ENCODE assay signal across 14 cellular contexts in genomic region chr6:107735906-107736635, GRCh38.
DNase-seq lines count a peak whose midpoint lies in the region.
"Had no signal": no experiment of that assay in that cellular context is flagged by ENCODE, and none has a peak within 500 bp of the region (broad histone marks: within the 10 kb centered on the region; RNA-seq: fewer than 3 reads in every experiment).

No MANE protein-coding gene starts in this region.

- H3K36me3 ChIP-seq in esophagus (ENCODE audit: control insufficient read depth in 2 of 2, insufficient read depth in 2 of 2, low read length in 1 of 2), result no peaks in the 10 kb centered on the region

- H3K4me1 Mint-ChIP-seq in activated naive CD4-positive, alpha-beta T cell treated with anti-CD3 and anti-CD28 coated beads, Interleukin-2, amount 10 ng/mL, durations not matched to agents 7 days and 5 days, result peaks cover 90% of the 10 kb centered on the region
- peaks cover 63% of the 10 kb centered on the region for H3K4me1 Mint-ChIP-seq in T-helper 2 cell treated with Interferon-gamma antibody and Interleukin-4, amounts not matched to agents 5 μg/mL and 100 μg/mL, for 36 hours (ENCODE audit: low read depth)

- no peaks in the 10 kb centered on the region for H3K9me3 Mint-ChIP-seq in activated naive CD4-positive, alpha-beta T cell treated with anti-CD3 and anti-CD28 coated beads, Interleukin-2, amount 10 ng/mL, durations not matched to agents 7 days and 5 days
- no peaks in the 10 kb centered on the region for H3K9me3 Mint-ChIP-seq in T-helper 2 cell treated with Interferon-gamma antibody and Interleukin-4, amounts not matched to agents 5 μg/mL and 100 μg/mL, for 36 hours

- H3K4me3 ChIP-seq in esophagus (ENCODE audit: low read depth in 1 of 2, low read length in 2 of 2), result no peak overlapping the region

- H3K27ac ChIP-seq in esophagus (ENCODE audit: low read depth in 2 of 2, low read length in 1 of 2), result peak overlapping the region; percentile 6 to 7

- H3K36me3 Mint-ChIP-seq in activated naive CD4-positive, alpha-beta T cell treated with anti-CD3 and anti-CD28 coated beads, Interleukin-2, amount 10 ng/mL, durations not matched to agents 7 days and 5 days, result peaks cover 40% of the 10 kb centered on the region
- H3K36me3 Mint-ChIP-seq in T-helper 2 cell treated with Interferon-gamma antibody and Interleukin-4, amounts not matched to agents 5 μg/mL and 100 μg/mL, for 36 hours (ENCODE audit: low read depth), result peaks cover 18% of the 10 kb centered on the region

- no peaks in the 10 kb centered on the region for H3K27me3 Mint-ChIP-seq in activated naive CD4-positive, alpha-beta T cell treated with anti-CD3 and anti-CD28 coated beads, Interleukin-2, amount 10 ng/mL, durations not matched to agents 7 days and 5 days
- peaks cover 22% of the 10 kb centered on the region for H3K27me3 Mint-ChIP-seq in T-helper 2 cell treated with Interferon-gamma antibody and Interleukin-4, amounts not matched to agents 5 μg/mL and 100 μg/mL, for 36 hours (ENCODE audit: low read depth)

- H3K4me3 Mint-ChIP-seq in activated naive CD4-positive, alpha-beta T cell treated with anti-CD3 and anti-CD28 coated beads, Interleukin-2, amount 10 ng/mL, durations not matched to agents 7 days and 5 days, result peak overlapping the region; percentile 60
- H3K4me3 Mint-ChIP-seq in T-helper 2 cell treated with Interferon-gamma antibody and Interleukin-4, amounts not matched to agents 5 μg/mL and 100 μg/mL, for 36 hours, result peak overlapping the region; percentile 82

- H3K4me1 ChIP-seq in esophagus (ENCODE audit: control insufficient read depth in 2 of 2, insufficient read depth in 2 of 2, low read length in 1 of 2), result no peaks in the 10 kb centered on the region

- DNase-seq in activated naive CD4-positive, alpha-beta T cell treated with anti-CD3 and anti-CD28 coated beads, Interleukin-2, amount 10 ng/mL, durations not matched to agents 7 days and 5 days, result peak; percentile 47
- DNase-seq in activated naive CD4-positive, alpha-beta T cell treated with Interleukin-2 at 50 U/mL for 16 hours, result no peak
- no peak for DNase-seq in T-helper 2 cell treated with Interferon-gamma antibody and Interleukin-4, amounts not matched to agents 5 μg/mL and 100 μg/mL, for 36 hours (ENCODE audit: low spot score)
- DNase-seq in NCI-H1436 (lab: John Stamatoyannopoulos, UW) (no peak), NCI-H82 (lab: John Stamatoyannopoulos, UW) (no peak), NCI-H1092 (lab: John Stamatoyannopoulos, UW) (no peak), GM19240 (ENCODE audit: insufficient read length, low spot score) (no peak)
- DNase-seq: activated CD4-positive, alpha-beta T cell treated with anti-CD3 and anti-CD28 coated beads, Interleukin-2, amount 50 U/mL, for 4 hours; amygdala; cortex of kidney; EL; mesendoderm; NCI-H2081 had no signal

- H3K27ac Mint-ChIP-seq in activated naive CD4-positive, alpha-beta T cell treated with anti-CD3 and anti-CD28 coated beads, Interleukin-2, amount 10 ng/mL, durations not matched to agents 7 days and 5 days, result peak overlapping the region; percentile 96
- H3K27ac Mint-ChIP-seq in T-helper 2 cell treated with Interferon-gamma antibody and Interleukin-4, amounts not matched to agents 5 μg/mL and 100 μg/mL, for 36 hours, result peak overlapping the region; percentile 92

- CTCF ChIA-PET in activated naive CD4-positive, alpha-beta T cell treated with anti-CD3 and anti-CD28 coated beads, Interleukin-2, amount 10 ng/mL, durations not matched to agents 7 days and 5 days (lab: Charles Lee), result interaction anchor here (0.8 to 3.2 kb wide), 5 partner anchors 27 to 115 kb away, joined by 3 to 17 read pairs (median 4); no protein-coding TSS in a partner anchor

- 75 to 77% methylated on average over 11 of the region's 11 CpGs for WGBS in esophagus, 2 donors

- H3K27me3 ChIP-seq in esophagus (ENCODE audit: control insufficient read depth in 1 of 2, insufficient read depth in 2 of 2, low read length in 2 of 2), result no peaks in the 10 kb centered on the region

- H3K9me3 ChIP-seq in esophagus (ENCODE audit: control insufficient read depth in 2 of 2, insufficient read depth in 1 of 2, low read depth in 1 of 2, low read length in 1 of 2), result no peaks in the 10 kb centered on the region
